8 cellular contexts compared by ENCODE assay signal in the genomic region with DNA sequence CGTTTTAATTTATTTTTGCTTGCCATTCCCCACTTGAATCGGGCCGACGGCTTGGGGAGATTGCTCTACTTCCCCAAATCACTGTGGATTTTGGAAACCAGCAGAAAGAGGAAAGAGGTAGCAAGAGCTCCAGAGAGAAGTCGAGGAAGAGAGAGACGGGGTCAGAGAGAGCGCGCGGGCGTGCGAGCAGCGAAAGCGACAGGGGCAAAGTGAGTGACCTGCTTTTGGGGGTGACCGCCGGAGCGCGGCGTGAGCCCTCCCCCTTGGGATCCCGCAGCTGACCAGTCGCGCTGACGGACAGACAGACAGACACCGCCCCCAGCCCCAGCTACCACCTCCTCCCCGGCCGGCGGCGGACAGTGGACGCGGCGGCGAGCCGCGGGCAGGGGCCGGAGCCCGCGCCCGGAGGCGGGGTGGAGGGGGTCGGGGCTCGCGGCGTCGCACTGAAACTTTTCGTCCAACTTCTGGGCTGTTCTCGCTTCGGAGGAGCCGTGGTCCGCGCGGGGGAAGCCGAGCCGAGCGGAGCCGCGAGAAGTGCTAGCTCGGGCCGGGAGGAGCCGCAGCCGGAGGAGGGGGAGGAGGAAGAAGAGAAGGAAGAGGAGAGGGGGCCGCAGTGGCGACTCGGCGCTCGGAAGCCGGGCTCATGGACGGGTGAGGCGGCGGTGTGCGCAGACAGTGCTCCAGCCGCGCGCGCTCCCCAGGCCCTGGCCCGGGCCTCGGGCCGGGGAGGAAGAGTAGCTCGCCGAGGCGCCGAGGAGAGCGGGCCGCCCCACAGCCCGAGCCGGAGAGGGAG. TPM values are rescaled to one million over a fixed set of nuclear protein-coding genes. Genes with fewer than 3 reads are reported as not detected.
A peak's percentile ranks its signal among the peaks of the same experiment; 100 is the strongest.
DNase-seq lines count a peak whose midpoint lies in the region; ATAC-seq and TF ChIP-seq lines count a peak whose summit lies in the region.

No MANE protein-coding gene starts in this region.

- in situ Hi-C loops in SK-MEL-5 (cut with HindIII; ENCODE audit: low pct_unique_long_range_greater_than_20kb, low sequenced_read_pairs), result no loop called here
- in situ Hi-C loops in astrocyte of the cerebellum (cut with HindIII; ENCODE audit: low sequenced_read_pairs), result no loop called here

- intact Hi-C loops in psoas muscle (cut with DNase I), result loop anchor here (1.0 to 5.0 kb wide), 3 partner anchors 182 to 307 kb away; no protein-coding TSS in a partner anchor

- DNase-seq in D341Med (ENCODE audit: low spot score), result peak; percentile 72
- DNase-seq in HK-2 (ENCODE audit: unreplicated experiment), result peak; percentile 80
- DNase-seq in SK-MEL-5 (ENCODE audit: low read depth, low spot score), result peak; percentile 44
- no peak for DNase-seq in astrocyte of the cerebellum (ENCODE audit: low read depth)
- DNase-seq in hepatic stellate cell (ENCODE audit: low spot score), result peak; percentile 87
- peak; percentile 87 to 93 for DNase-seq in psoas muscle

- TF ChIP-seq CTCF in astrocyte of the cerebellum (IDR thresholded peaks at IDR 0.05; ENCODE audit: low read depth, low read length, missing control alignments), result no peak
- no peak for TF ChIP-seq CTCF in psoas muscle (IDR thresholded peaks at IDR 0.05)

- H3K36me3 ChIP-seq in psoas muscle (ENCODE audit: insufficient read depth in 1 of 2, low read depth in 1 of 2), result peaks cover 0 to 11% of the 10 kb centered on the region in 2 donors

- WGBS in psoas muscle, 3 donors, result 0 to 1% (median 0%) methylated on average over 58 to 84 of the region's 84 CpGs

- H3K27me3 ChIP-seq in psoas muscle (ENCODE audit: insufficient read depth in 3 of 3, low read length in 2 of 3), result no peaks in the 10 kb centered on the region

- H3K4me3 ChIP-seq in astrocyte of the cerebellum (ENCODE audit: low read depth, low read length) (peak overlapping the region; percentile 87), psoas muscle (peak overlapping the region; percentile 97)

- ATAC-seq in psoas muscle, result peak; percentile 36 to 59 (median 52)
- ATAC-seq in GM21723 (IDR thresholded peaks at IDR 0.05; ENCODE audit: unreplicated experiment), result no peak
- no peak for ATAC-seq in HG03469 (IDR thresholded peaks at IDR 0.05; ENCODE audit: unreplicated experiment)

- peaks cover 26% of the 10 kb centered on the region for H3K4me1 ChIP-seq in psoas muscle

- peak overlapping the region; percentile 99 for H3K27ac ChIP-seq in psoas muscle

- H3K9me3 ChIP-seq in psoas muscle, result no peaks in the 10 kb centered on the region

RNA-seq across cellular contexts. Expression of a gene that starts 0.6 kb away (rescaled TPM):
- 35.5 and 37.2 TPM in 2 replicates for total RNA-seq in SK-MEL-5 (2014; rRNA removed; shearing (Covaris generic))
- 48.8 and 80.5 TPM in 2 replicates for polyA plus RNA-seq in SK-MEL-5 (2015; cell fraction: cytosol; rRNA removed)
- 507 and 526 TPM in 2 replicates for polyA plus RNA-seq in SK-MEL-5 (2015; cell fraction: nucleus; rRNA removed)
- 100 to 1,000 TPM; 132 to 345 (median 208) TPM for total RNA-seq in psoas muscle
- 100 to 1,000 TPM in 1 of 3 donors, 10 to 100 TPM in 2; 78.1 to 125 (median 88.3) TPM for polyA plus RNA-seq in psoas muscle

Comparison
In these comparisons a context has a peak if more than half of its experiments do, and no peak if none do; other contexts are left out.
1. ATAC-seq: peak in psoas muscle (4 of 4); none in GM21723 (single experiment) and HG03469 (single experiment).